ENCODE assay signal across 9 cellular contexts in the genomic region with DNA sequence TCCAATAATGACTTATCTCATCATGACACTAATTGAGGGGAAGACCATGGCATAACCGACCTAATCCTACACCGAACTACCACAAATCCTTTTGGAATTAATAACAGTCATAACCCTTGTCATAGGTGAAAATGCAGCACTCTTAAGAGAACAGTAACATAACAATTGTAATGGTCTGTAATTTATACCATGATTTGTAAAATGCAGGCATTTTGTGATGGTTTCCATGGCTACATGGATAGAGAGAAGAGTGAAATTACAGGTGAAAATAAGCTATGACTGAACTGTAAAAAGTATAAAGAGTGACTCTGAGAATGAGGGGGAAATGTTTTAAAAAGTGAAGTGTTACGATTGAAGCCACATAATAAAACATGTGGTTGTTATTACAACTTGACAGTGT.
"Had no signal": no experiment of that assay in that cellular context is flagged by ENCODE, and none has a peak within 500 bp of the region (broad histone marks: within the 10 kb centered on the region; RNA-seq: fewer than 3 reads in every experiment).

No MANE protein-coding gene starts in this region.

- H3K4me3 Mint-ChIP-seq: GM23338, H9, HFFc6 had no signal

- H3K9ac ChIP-seq: GM23248 had no signal

- H2AFZ ChIP-seq: GM23248, GM23338 had no signal

- H3K27ac ChIP-seq: GM23248 had no signal

- H3K4me1 Mint-ChIP-seq: GM23338, H9 had no signal

- H3K4me2 ChIP-seq: GM23338 had no signal

- H3K27ac Mint-ChIP-seq: GM23338, H9, HFFc6 had no signal

- H3K9me3 ChIP-seq: HAP-1 had no signal

- DNase-seq: GM23248, GOT3, H7, H9, HCEC 1CT, HFFc6 had no signal

- H3K36me3 ChIP-seq: HAP-1 had no signal

- H3K9me3 Mint-ChIP-seq: GM23338, H9 had no signal

- H3K4me3 ChIP-seq: GM23248, GM23338, HAP-1 had no signal

- ATAC-seq: GM23338, HCT116 had no signal
